7 cellular contexts compared by ENCODE assay signal in genomic region chr3:49173116-49173791, GRCh38. TPM values are rescaled to one million over a fixed set of nuclear protein-coding genes. Genes with fewer than 3 reads are reported as not detected.
DNase-seq lines count a peak whose midpoint lies in the region; ATAC-seq and TF ChIP-seq lines count a peak whose summit lies in the region.
"Had no signal": no experiment of that assay in that cellular context is flagged by ENCODE, and none has a peak within 500 bp of the region (broad histone marks: within the 10 kb centered on the region; RNA-seq: fewer than 3 reads in every experiment).

No MANE protein-coding gene starts in this region.

- H3K9me3 ChIP-seq in neural progenitor cell (ENCODE audit: low read depth): no peaks in the 10 kb centered on the region

- peaks cover 33% of the 10 kb centered on the region for H3K79me2 ChIP-seq in neural progenitor cell (ENCODE audit: low read depth)

- H3K4me3 ChIP-seq in HFF-Myc (replicated peaks; ENCODE audit: low read depth, low read length) (no peak overlapping the region), coronary artery (peak overlapping the region; percentile 86), neural progenitor cell (peak overlapping the region; percentile 41)

- H3K4me1 ChIP-seq in neural progenitor cell: peaks cover 31% of the 10 kb centered on the region

- ATAC-seq in GM18505 (IDR thresholded peaks at IDR 0.05; ENCODE audit: unreplicated experiment) (no peak), HG03520 (IDR thresholded peaks at IDR 0.05; ENCODE audit: unreplicated experiment) (no peak)

- H3K36me3 ChIP-seq in neural progenitor cell: no peaks in the 10 kb centered on the region

- peaks cover 6% of the 10 kb centered on the region for H3K27me3 ChIP-seq in neural progenitor cell

- peak overlapping the region; percentile 97 for H3K4me3 Mint-ChIP-seq in neural progenitor cell

- peaks cover 16% of the 10 kb centered on the region for H3F3A ChIP-seq in neural progenitor cell (ENCODE audit: low read depth)

- peaks cover 62% of the 10 kb centered on the region for H3K4me1 Mint-ChIP-seq in neural progenitor cell

- H3K27ac Mint-ChIP-seq in neural progenitor cell: peak overlapping the region; percentile 100

- H3K27ac ChIP-seq in coronary artery (peak overlapping the region; percentile 92 to 93), neural progenitor cell (peak overlapping the region; percentile 75)

- H4K20me1 ChIP-seq in neural progenitor cell (ENCODE audit: low read depth): peaks cover 8% of the 10 kb centered on the region

- peaks cover 10% of the 10 kb centered on the region for H3K27me3 Mint-ChIP-seq in neural progenitor cell (ENCODE audit: insufficient read depth, low read depth)

- H3K36me3 Mint-ChIP-seq in neural progenitor cell: peaks cover 18% of the 10 kb centered on the region

- TF ChIP-seq CTCF in HFF-Myc (IDR thresholded peaks at IDR 0.05; ENCODE audit: low read depth, low read length, missing control alignments): no peak
- TF ChIP-seq CTCF in coronary artery (IDR thresholded peaks at IDR 0.05): no peak
- no peak for TF ChIP-seq CTCF in neural progenitor cell (IDR thresholded peaks at IDR 0.05)

- H3K9ac ChIP-seq in neural progenitor cell: no peak overlapping the region

- TF ChIP-seq POLR2A in GM18505 (IDR thresholded peaks at IDR 0.05; ENCODE audit: borderline replicate concordance, extremely low read depth, insufficient read depth, insufficient read length): no peak

- DNase-seq in HFF-Myc (ENCODE audit: extremely low read depth, low read depth) (peak; percentile 21), coronary artery (ENCODE audit: low spot score) (no peak), neural progenitor cell (ENCODE audit: low spot score) (peak; percentile 87)
- no peak for DNase-seq in stimulated activated naive CD4-positive, alpha-beta T cell treated with Interleukin-2 at 50 U/mL for 16 hours (lab: John Stamatoyannopoulos, UW)
- DNase-seq: NCI-H526 treated with DMSO at 0.1 percent for 48 hours had no signal

- no peak overlapping the region for H2AFZ ChIP-seq in neural progenitor cell (replicated peaks)

- peak overlapping the region; percentile 88 for H3K4me2 ChIP-seq in neural progenitor cell

- H3K9me3 Mint-ChIP-seq in neural progenitor cell: no peaks in the 10 kb centered on the region

RNA-seq across cellular contexts. Expression of gene KLHDC8B, which starts 1.9 kb away (rescaled TPM):
- total RNA-seq in neural progenitor cell (ENCODE audit: low replicate concordance): 14.8 and 45.1 TPM in 2 replicates

RNA-seq across cellular contexts. Expression of gene CCDC71, which starts 7.1 kb away (rescaled TPM):
- 18.8 and 41.9 TPM in 2 replicates for total RNA-seq in neural progenitor cell (ENCODE audit: low replicate concordance)

RNA-seq across cellular contexts. Expression of gene LAMB2, which starts 40.4 kb away (rescaled TPM):
- 75.4 and 137 TPM in 2 replicates for total RNA-seq in neural progenitor cell (ENCODE audit: low replicate concordance)

RNA-seq across cellular contexts. Expression of gene USP19, which starts 52.6 kb away (rescaled TPM):
- 36.0 and 60.6 TPM in 2 replicates for total RNA-seq in neural progenitor cell (ENCODE audit: low replicate concordance)

Comparison
In these comparisons a context has a peak if more than half of its experiments do, and no peak if none do; other contexts are left out.
1. DNase-seq: peak in HFF-Myc (single experiment) and neural progenitor cell (single experiment); none in coronary artery (single experiment) and stimulated activated naive CD4-positive, alpha-beta T cell treated with Interleukin-2 at 50 U/mL for 16 hours (single experiment).